Comparison of ENCODE assay signal across 1 cellular context in the genomic region with DNA sequence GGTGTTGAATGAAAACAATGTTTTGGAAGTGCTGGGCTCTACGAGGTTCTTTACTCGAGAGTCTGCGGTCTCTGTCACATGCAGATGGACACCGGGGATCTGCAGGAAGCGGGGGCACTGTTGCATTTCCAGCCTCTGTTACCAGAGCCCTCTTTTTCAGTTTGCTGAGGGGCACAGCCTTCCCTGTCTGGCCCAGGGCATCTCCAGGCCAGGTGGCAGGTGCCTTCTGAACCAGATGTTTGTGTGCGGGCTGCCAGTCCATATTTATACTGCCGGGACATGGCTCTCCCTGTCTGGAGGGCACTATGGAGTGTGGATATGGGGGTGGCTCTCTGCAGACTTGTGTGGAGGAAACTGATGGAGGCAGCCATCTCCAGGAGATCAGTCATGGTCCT.
TF ChIP-seq lines count a peak whose summit lies in the region.

No MANE protein-coding gene starts in this region.

TF ChIP-seq in HepG2, 621 proteins besides CTCF, POLR2A, EP300 and RAD21:
- TF ChIP-seq AGO2 (optimal IDR thresholded peaks at IDR 0.05; ENCODE audit: low read depth, low read length) = peak; percentile 8
- no peak for TF ChIP-seq ZNF629 (CRISPR knock-in tag; conservative IDR thresholded peaks at IDR 0.05)
- TF ChIP-seq ZNF282 (IDR thresholded peaks at IDR 0.05; ENCODE audit: partially characterized antibody) = no peak
- TF ChIP-seq NR2C2 (CRISPR knock-in tag; IDR thresholded peaks at IDR 0.05; ENCODE audit: borderline replicate concordance) = no peak
- TF ChIP-seq RBM22 (optimal IDR thresholded peaks at IDR 0.05; ENCODE audit: low read length) = peak; percentile 25
- no peak for TF ChIP-seq SAFB2 (CRISPR knock-in tag; IDR thresholded peaks at IDR 0.05; ENCODE audit: borderline replicate concordance, low read depth)
- TF ChIP-seq HNRNPUL1 (IDR thresholded peaks at IDR 0.05; ENCODE audit: low read depth, low read length) = no peak
- no peak for TF ChIP-seq KMT2B (CRISPR knock-in tag; IDR thresholded peaks at IDR 0.05)
- TF ChIP-seq ZKSCAN5 (CRISPR knock-in tag; IDR thresholded peaks at IDR 0.05) = no peak
- TF ChIP-seq ISL2 (CRISPR knock-in tag; IDR thresholded peaks at IDR 0.05) = no peak
- no peak for TF ChIP-seq FOXC1 (CRISPR knock-in tag; IDR thresholded peaks at IDR 0.05; ENCODE audit: borderline replicate concordance)
TF ChIP-seq in HepG2: peak in this region for 2.
